ENCODE assay signal across 15 cellular contexts in the genomic region with DNA sequence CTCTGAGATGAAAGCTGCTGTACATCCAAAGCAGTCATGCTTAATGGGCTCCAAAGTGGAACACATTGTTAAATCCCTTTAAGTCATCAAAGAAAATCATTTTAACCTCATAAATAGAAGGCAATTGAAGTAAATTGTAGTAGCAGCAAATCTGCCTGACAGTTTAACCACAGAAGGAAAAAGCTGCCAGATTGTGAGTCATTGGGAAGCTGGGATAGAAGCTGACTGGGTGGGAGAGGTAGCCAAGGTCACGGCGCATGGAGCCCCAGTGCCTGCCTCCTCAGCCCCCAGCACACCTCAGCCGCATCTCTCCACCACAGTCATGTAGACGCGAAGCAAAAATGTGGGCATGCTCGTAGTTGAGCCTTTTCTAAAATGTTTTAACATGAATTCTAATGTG. TPM values are rescaled to one million over a fixed set of nuclear protein-coding genes. Genes with fewer than 3 reads are reported as not detected.
A peak's percentile ranks its signal among the peaks of the same experiment; 100 is the strongest.
DNase-seq lines count a peak whose midpoint lies in the region; ATAC-seq and TF ChIP-seq lines count a peak whose summit lies in the region.
"Had no signal": no experiment of that assay in that cellular context is flagged by ENCODE, and none has a peak within 500 bp of the region (broad histone marks: within the 10 kb centered on the region; RNA-seq: fewer than 3 reads in every experiment).

No MANE protein-coding gene starts in this region.

- H3K27me3 ChIP-seq in prostate gland (replicated peaks; ENCODE audit: insufficient read depth): no peaks in the 10 kb centered on the region
- H3K27me3 ChIP-seq in heart right ventricle: no peaks in the 10 kb centered on the region
- H3K27me3 ChIP-seq: dorsolateral prefrontal cortex, left lung had no signal

- ATAC-seq in central memory CD8-positive, alpha-beta T cell (replicated peaks; ENCODE audit: extremely low read depth, poor library complexity, severe bottlenecking): no peak
- ATAC-seq in heart right ventricle: no peak
- ATAC-seq: left lung had no signal

- intact Hi-C loops in prostate gland (cut with DNase I) (no loop called here), heart right ventricle (cut with DNase I) (loop anchor here in 3 of 10 donors (5.0 to 10.0 kb wide), 3 partner anchors 85 to 327 kb away; partner anchors contain the start of gene SFRP4 (in 1 of the 3))

- peaks cover 31% of the 10 kb centered on the region for H3K36me3 Mint-ChIP-seq in central memory CD8-positive, alpha-beta T cell (ENCODE audit: insufficient read depth)

- peak; percentile 36 for DNase-seq in EL
- DNase-seq in M059J (ENCODE audit: low read depth): peak; percentile 93
- DNase-seq in central memory CD8-positive, alpha-beta T cell (ENCODE audit: low spot score in 2 of 2): no peak
- no peak for DNase-seq in prostate gland (ENCODE audit: low spot score)
- DNase-seq in heart right ventricle: no peak
- no peak for DNase-seq in stimulated activated naive CD4-positive, alpha-beta T cell treated with Interleukin-2 at 50 U/mL for 16 hours (lab: John Stamatoyannopoulos, UW)
- DNase-seq in SIG-M5 treated with dmso at 0.1 percent for 504 hours (lab: John Stamatoyannopoulos, UW; ENCODE audit: unreplicated experiment): no peak
- no peak for DNase-seq in NCI-H774 (lab: John Stamatoyannopoulos, UW)
- DNase-seq: COR-L47, dorsolateral prefrontal cortex, left lung, NCI-H446 treated with DMSO at 0.1 percent for 48 hours, RPMI8226 had no signal

- H3K4me3 ChIP-seq in prostate gland: no peak overlapping the region
- no peak overlapping the region for H3K4me3 ChIP-seq in heart right ventricle
- H3K4me3 ChIP-seq: dorsolateral prefrontal cortex, left lung, smooth muscle cell, thoracic aorta had no signal

- peaks cover 82% of the 10 kb centered on the region for H3K4me1 Mint-ChIP-seq in central memory CD8-positive, alpha-beta T cell

- H3K36me3 ChIP-seq in prostate gland (no peaks in the 10 kb centered on the region), heart right ventricle (peaks cover 0 to 71% (median 18%) of the 10 kb centered on the region in 9 donors)

- no peaks in the 10 kb centered on the region for H3K9me3 ChIP-seq in prostate gland
- no peaks in the 10 kb centered on the region for H3K9me3 ChIP-seq in heart right ventricle
- H3K9me3 ChIP-seq: left lung, thoracic aorta had no signal

- H3K27me3 Mint-ChIP-seq in central memory CD8-positive, alpha-beta T cell: no peaks in the 10 kb centered on the region

- H3K4me1 ChIP-seq in prostate gland (replicated peaks) (no peaks in the 10 kb centered on the region), heart right ventricle (peaks cover 0 to 22% (median 0%) of the 10 kb centered on the region in 9 donors)

- no peak overlapping the region for H3K4me3 Mint-ChIP-seq in central memory CD8-positive, alpha-beta T cell

- peak overlapping the region; percentile 89 for H3K27ac Mint-ChIP-seq in central memory CD8-positive, alpha-beta T cell (ENCODE audit: low read depth)

- TF ChIP-seq POLR2A in prostate gland (IDR thresholded peaks at IDR 0.05): no peak

- TF ChIP-seq CTCF in prostate gland (IDR thresholded peaks at IDR 0.05): no peak
- TF ChIP-seq CTCF in heart right ventricle (IDR thresholded peaks at IDR 0.05): no peak

- H3K27ac ChIP-seq in prostate gland: peak overlapping the region; percentile 34 to 83
- H3K27ac ChIP-seq in heart right ventricle: no peak overlapping the region
- H3K27ac ChIP-seq: dorsolateral prefrontal cortex, left lung, thoracic aorta had no signal

- H3K9me3 Mint-ChIP-seq in central memory CD8-positive, alpha-beta T cell: no peaks in the 10 kb centered on the region

- 78% methylated on average over 6 of the region's 6 CpGs for WGBS in prostate gland
- 93 to 96% methylated on average over 6 of the region's 6 CpGs for WGBS in heart right ventricle, 2 donors

RNA-seq across cellular contexts. Expression of gene STARD3NL, which starts 51.3 kb away (rescaled TPM):
- 129 and 149 TPM in 2 replicates for total RNA-seq in M059J (2014; rRNA removed; shearing (Covaris generic))
- total RNA-seq in prostate gland: 10 to 100 TPM; 49.0 to 78.3 TPM
- 10 to 100 TPM; 17.6 to 29.3 (median 24.2) TPM for total RNA-seq in heart right ventricle
- 10 to 100 TPM; 11.9 to 24.0 TPM for polyA plus RNA-seq in heart right ventricle

Comparison
In these comparisons a context has a peak if more than half of its experiments do, and no peak if none do; other contexts are left out.
1. DNase-seq: peak in EL (single experiment) and M059J (single experiment); none in central memory CD8-positive, alpha-beta T cell (0 of 2), prostate gland (single experiment), heart right ventricle (0 of 2), stimulated activated naive CD4-positive, alpha-beta T cell treated with Interleukin-2 at 50 U/mL for 16 hours (single experiment), SIG-M5 treated with dmso at 0.1 percent for 504 hours (single experiment) and NCI-H774 (single experiment).
2. H3K27ac ChIP-seq: peak in prostate gland (2 of 2); none in heart right ventricle (0 of 10).